Comparison of ENCODE assay signal across 1 cellular context in genomic region chr2:174181368-174181767, GRCh38.
TF ChIP-seq lines count a peak whose summit lies in the region.

No MANE protein-coding gene starts in this region.

TF ChIP-seq in A549, 52 proteins besides CTCF, POLR2A, EP300 and RAD21 (continued from another document):
- TF ChIP-seq CBX8 (IDR thresholded peaks at IDR 0.05): no peak
- TF ChIP-seq, protein P1, sequence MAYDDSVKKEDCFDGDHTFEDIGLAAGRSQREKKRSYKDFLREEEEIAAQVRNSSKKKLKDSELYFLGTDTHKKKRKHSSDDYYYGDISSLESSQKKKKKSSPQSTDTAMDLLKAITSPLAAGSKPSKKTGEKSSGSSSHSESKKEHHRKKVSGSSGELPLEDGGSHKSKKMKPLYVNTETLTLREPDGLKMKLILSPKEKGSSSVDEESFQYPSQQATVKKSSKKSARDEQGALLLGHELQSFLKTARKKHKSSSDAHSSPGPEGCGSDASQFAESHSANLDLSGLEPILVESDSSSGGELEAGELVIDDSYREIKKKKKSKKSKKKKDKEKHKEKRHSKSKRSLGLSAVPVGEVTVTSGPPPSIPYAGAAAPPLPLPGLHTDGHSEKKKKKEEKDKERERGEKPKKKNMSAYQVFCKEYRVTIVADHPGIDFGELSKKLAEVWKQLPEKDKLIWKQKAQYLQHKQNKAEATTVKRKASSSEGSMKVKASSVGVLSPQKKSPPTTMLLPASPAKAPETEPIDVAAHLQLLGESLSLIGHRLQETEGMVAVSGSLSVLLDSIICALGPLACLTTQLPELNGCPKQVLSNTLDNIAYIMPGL (CRISPR knock-in tag; IDR thresholded peaks at IDR 0.05; ENCODE audit: borderline replicate concordance): no peak
